ENCODE assay signal across 8 cellular contexts in the genomic region with DNA sequence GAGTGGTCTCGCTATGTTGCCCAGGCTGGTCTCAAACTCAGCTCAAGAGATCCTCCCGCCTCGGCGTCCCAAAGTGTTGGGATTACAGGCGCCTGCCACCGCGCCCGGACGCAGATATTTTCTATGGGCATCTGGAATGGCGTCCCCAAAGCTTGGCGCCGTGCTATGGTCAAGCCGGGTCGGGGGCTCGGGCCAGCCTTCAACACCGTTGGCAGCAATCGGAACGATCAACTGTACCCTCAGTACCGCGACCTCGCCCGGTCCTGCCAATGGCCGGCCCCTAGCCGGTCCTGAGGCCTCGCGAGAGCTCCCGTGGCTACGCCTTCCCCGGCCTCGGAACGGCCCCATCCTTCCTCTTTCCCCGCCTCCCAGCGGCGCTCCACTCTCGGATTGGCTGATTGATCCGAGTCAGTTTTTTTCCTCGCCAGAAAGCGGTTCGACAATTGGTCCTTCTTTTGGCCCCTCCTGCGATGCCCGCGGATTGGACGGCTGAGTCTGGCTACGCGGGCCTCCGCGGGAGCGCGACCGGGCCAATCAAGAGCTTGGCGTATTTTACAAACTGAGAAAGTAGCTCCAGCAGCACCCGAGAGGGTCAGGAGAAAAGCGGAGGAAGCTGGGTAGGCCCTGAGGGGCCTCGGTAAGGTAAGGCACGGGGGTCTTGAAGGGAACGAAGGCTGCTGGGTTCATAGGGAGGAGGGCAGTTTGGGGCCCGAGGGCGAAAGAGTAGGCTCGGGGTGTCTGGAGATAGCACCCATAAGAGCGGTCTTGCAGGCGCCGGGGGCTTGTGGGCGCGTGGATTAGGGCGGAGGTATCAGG. TPM values are rescaled to one million over a fixed set of nuclear protein-coding genes. Genes with fewer than 3 reads are reported as not detected.
DNase-seq lines count a peak whose midpoint lies in the region; ATAC-seq, FAIRE-seq and TF ChIP-seq lines count a peak whose summit lies in the region.

A gene with protein sequence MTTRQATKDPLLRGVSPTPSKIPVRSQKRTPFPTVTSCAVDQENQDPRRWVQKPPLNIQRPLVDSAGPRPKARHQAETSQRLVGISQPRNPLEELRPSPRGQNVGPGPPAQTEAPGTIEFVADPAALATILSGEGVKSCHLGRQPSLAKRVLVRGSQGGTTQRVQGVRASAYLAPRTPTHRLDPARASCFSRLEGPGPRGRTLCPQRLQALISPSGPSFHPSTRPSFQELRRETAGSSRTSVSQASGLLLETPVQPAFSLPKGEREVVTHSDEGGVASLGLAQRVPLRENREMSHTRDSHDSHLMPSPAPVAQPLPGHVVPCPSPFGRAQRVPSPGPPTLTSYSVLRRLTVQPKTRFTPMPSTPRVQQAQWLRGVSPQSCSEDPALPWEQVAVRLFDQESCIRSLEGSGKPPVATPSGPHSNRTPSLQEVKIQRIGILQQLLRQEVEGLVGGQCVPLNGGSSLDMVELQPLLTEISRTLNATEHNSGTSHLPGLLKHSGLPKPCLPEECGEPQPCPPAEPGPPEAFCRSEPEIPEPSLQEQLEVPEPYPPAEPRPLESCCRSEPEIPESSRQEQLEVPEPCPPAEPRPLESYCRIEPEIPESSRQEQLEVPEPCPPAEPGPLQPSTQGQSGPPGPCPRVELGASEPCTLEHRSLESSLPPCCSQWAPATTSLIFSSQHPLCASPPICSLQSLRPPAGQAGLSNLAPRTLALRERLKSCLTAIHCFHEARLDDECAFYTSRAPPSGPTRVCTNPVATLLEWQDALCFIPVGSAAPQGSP (plus strand): TSS at position 548 of the 816 bp plus-strand sequence. CDS start 354 bp downstream, outside the sequence.

- peak; percentile 98 for ATAC-seq in GM18909 (IDR thresholded peaks at IDR 0.05; ENCODE audit: poor library complexity, unreplicated experiment)
- ATAC-seq in HG03159 (IDR thresholded peaks at IDR 0.05; ENCODE audit: unreplicated experiment): peak; percentile 94

- H3K9me3 ChIP-seq in mammary epithelial cell (replicated peaks; ENCODE audit: insufficient read depth, low read length): no peaks in the 10 kb centered on the region
- H3K9me3 ChIP-seq in small intestine (ENCODE audit: control insufficient read depth, low read depth): no peaks in the 10 kb centered on the region

- intact Hi-C loops in mammary epithelial cell (cut with micrococcal nuclease): no loop called here

- under 1% methylated on average over 31 of the region's 65 CpGs for WGBS in mammary epithelial cell (ENCODE audit: low coverage, missing lambda C conversion rate)
- 0 to 1% (median 1%) methylated on average over 59 to 65 of the region's 65 CpGs for WGBS in small intestine, 3 donors

- H3K79me2 ChIP-seq in mammary epithelial cell (ENCODE audit: insufficient read depth, low read length): peaks cover 13% of the 10 kb centered on the region

- dilution Hi-C loops in mammary epithelial cell (cut with HindIII; ENCODE audit: low sequenced_read_pairs): loop anchor here (10.0 kb wide), 1 partner anchor 258 kb away; a partner anchor contains a TSS

- H3K27me3 ChIP-seq in mammary epithelial cell (ENCODE audit: insufficient read depth, low read length): no peaks in the 10 kb centered on the region
- H3K27me3 ChIP-seq in small intestine (ENCODE audit: control insufficient read depth in 2 of 2, insufficient read depth in 2 of 2, low read length in 2 of 2): no peaks in the 10 kb centered on the region

- H3K4me1 ChIP-seq in mammary epithelial cell (ENCODE audit: insufficient read depth, low read length): peaks cover 14% of the 10 kb centered on the region
- H3K4me1 ChIP-seq in small intestine (ENCODE audit: control insufficient read depth in 2 of 2, insufficient read depth in 1 of 2, low read depth in 1 of 2, low read length in 1 of 2): peaks cover 0 to 3% of the 10 kb centered on the region in 2 donors

- CTCF ChIA-PET in mammary epithelial cell (lab: Charles Lee; ENCODE audit: low non-redundant PET): interaction anchor here (0.6 to 1.5 kb wide), 7 partner anchors 9 to 470 kb away, joined by 3 to 21 read pairs (median 4); no protein-coding TSS in a partner anchor

- no peaks in the 10 kb centered on the region for H4K20me1 ChIP-seq in mammary epithelial cell (ENCODE audit: insufficient read depth, low read length)

- in situ Hi-C loops in mammary epithelial cell (cut with MboI; ENCODE audit: low sequenced_read_pairs in 2 of 2): no loop called here

- peak within 1 kb of the TSS; percentile 78 for H3K27ac ChIP-seq in VCaP
- H3K27ac ChIP-seq in mammary epithelial cell (ENCODE audit: insufficient read depth, low read depth, low read length): peak within 1 kb of the TSS; percentile 64
- peak within 1 kb of the TSS; percentile 51 to 84 for H3K27ac ChIP-seq in small intestine (ENCODE audit: low read depth in 1 of 2, low read length in 1 of 2)

- peak within 1 kb of the TSS; percentile 78 for H3K9ac ChIP-seq in mammary epithelial cell (ENCODE audit: insufficient read depth, low read length)

- H2AFZ ChIP-seq in mammary epithelial cell (ENCODE audit: low read depth, low read length): peak within 1 kb of the TSS; percentile 97

- peak within 1 kb of the TSS; percentile 86 for H3K4me2 ChIP-seq in mammary epithelial cell (ENCODE audit: insufficient read depth, low read depth, low read length)

- peaks cover 3% of the 10 kb centered on the region for H3K36me3 ChIP-seq in mammary epithelial cell (ENCODE audit: insufficient read depth, low read length)
- no peaks in the 10 kb centered on the region for H3K36me3 ChIP-seq in small intestine (ENCODE audit: control insufficient read depth in 2 of 2, insufficient read depth in 2 of 2, low read length in 2 of 2)

- H3K4me3 ChIP-seq in mammary epithelial cell (replicated peaks in 1 of 3; ENCODE audit: insufficient read depth in 1 of 3, low read depth in 2 of 3, low read length in 3 of 3) (peak within 1 kb of the TSS; percentile 77 to 81 (median 78)), small intestine (ENCODE audit: low read depth in 1 of 2, low read length in 2 of 2) (peak within 1 kb of the TSS; percentile 65 to 74)

- peak; percentile 86 for FAIRE-seq in small intestine (lab: Jason Lieb, UNC)

- DNase-seq in AG08395 (ENCODE audit: low spot score) (peak; percentile 100), NCI-H2227 (lab: John Stamatoyannopoulos, UW; ENCODE audit: unreplicated experiment) (peak; percentile 97), mammary epithelial cell (peak; percentile 99), iPS-NIHi11 (ENCODE audit: low spot score) (peak; percentile 99), small intestine (peak; percentile 100)

- TF ChIP-seq CTCF in VCaP (conservative IDR thresholded peaks at IDR 0.05) (no peak), mammary epithelial cell (conservative IDR thresholded peaks at IDR 0.05 in 1 of 2, IDR thresholded peaks at IDR 0.05 in 1 of 2; ENCODE audit: extremely low read depth in 1 of 2, insufficient read depth in 1 of 2, low read depth in 1 of 2, low read length in 2 of 2) (no peak)

- BruUV-seq in mammary epithelial cell (replicated peaks; lab: Mats Ljungman, UMichigan): no TSS peak

RNA-seq across cellular contexts. Expression of the gene that starts here (rescaled TPM):
- 10 to 100 TPM in 1 of 2 donors, under 1 TPM in 1; 0.33 to 34.2 TPM for total RNA-seq in mammary epithelial cell
- polyA plus RNA-seq in mammary epithelial cell (23.0 TPM), small intestine (10 to 100 TPM in 1 of 3 donors, 1 to 10 TPM in 1, not detected in 1; 1.3 to 29.5 TPM)
- 30.6 TPM for polyA minus RNA-seq in mammary epithelial cell

Comparison
In these comparisons a context has a peak if more than half of its experiments do, and no peak if none do; other contexts are left out.
1. Peak in every context shown above with its lines: DNase-seq, ATAC-seq, H3K4me3 ChIP-seq and H3K27ac ChIP-seq.